21 cellular contexts compared by ENCODE assay signal in genomic region chr2:30710016-30710415, GRCh38.
DNase-seq lines count a peak whose midpoint lies in the region; TF ChIP-seq lines count a peak whose summit lies in the region.
"Had no signal": no experiment of that assay in that cellular context is flagged by ENCODE, and none has a peak within 500 bp of the region (broad histone marks: within the 10 kb centered on the region; RNA-seq: fewer than 3 reads in every experiment).

No MANE protein-coding gene starts in this region.

- H3K27ac Mint-ChIP-seq in Calu3 (ENCODE audit: unreplicated experiment), result no peak overlapping the region
- H3K27ac Mint-ChIP-seq: CD8-positive, alpha-beta memory T cell had no signal

- H3K79me1 ChIP-seq in neuronal stem cell (ENCODE audit: low read depth, low read length), result no peaks in the 10 kb centered on the region

- peak; percentile 53 for DNase-seq in activated effector memory CD4-positive, alpha-beta T cell treated with anti-CD3 and anti-CD28 coated beads, Interleukin-2, amount 50 U/mL, for 16 hours
- DNase-seq in activated effector memory CD4-positive, alpha-beta T cell treated with Interleukin-2 at 50 U/mL for 16 hours, result no peak
- peak; percentile 67 for DNase-seq in coronary artery (ENCODE audit: low spot score)
- no peak for DNase-seq in neuronal stem cell (ENCODE audit: low spot score)
- peak; percentile 20 for DNase-seq in ureter (ENCODE audit: low spot score)
- DNase-seq in pons (ENCODE audit: low spot score), result no peak
- DNase-seq in NCI-H510A treated with DMSO at 0.1 percent for 48 hours (lab: John Stamatoyannopoulos, UW), result no peak
- DNase-seq in Calu3, result no peak
- DNase-seq: AML-193; C1 segment of cervical spinal cord; CD8-positive, alpha-beta memory T cell; MV-4-11; NCI-H1105 treated with DMSO at 0.1 percent for 48 hours; NCI-H2029 treated with DMSO at 0.1 percent for 48 hours; NCI-H226; NCI-H524; NCI-H774; NK-92 treated with Interleukin-12 subunit alpha and Interleukin-12 subunit beta, amount 100 ng/mL, for 24 hours; SHP77 treated with DMSO at 0.1 percent for 48 hours had no signal

- no peak overlapping the region for H2AK5ac ChIP-seq in neuronal stem cell (ENCODE audit: low read depth, low read length)

- H3K9me3 ChIP-seq in neuronal stem cell (replicated peaks in 1 of 2; ENCODE audit: control insufficient read depth in 2 of 2, insufficient read depth in 1 of 2, low read depth in 1 of 2, low read length in 2 of 2), result no peaks in the 10 kb centered on the region

- H3K9me3 Mint-ChIP-seq in Calu3 (ENCODE audit: low read depth, unreplicated experiment), result no peaks in the 10 kb centered on the region
- H3K9me3 Mint-ChIP-seq: CD8-positive, alpha-beta memory T cell; IgD-negative memory B cell had no signal

- TF ChIP-seq CTCF in coronary artery (IDR thresholded peaks at IDR 0.05) (no peak), Calu3 (IDR thresholded peaks at IDR 0.05; ENCODE audit: unreplicated experiment) (no peak)

- no peak overlapping the region for H3K4ac ChIP-seq in neuronal stem cell (ENCODE audit: low read length)

- H3K14ac ChIP-seq in neuronal stem cell (ENCODE audit: low read length), result no peak overlapping the region

- CTCF ChIA-PET in Calu3 (lab: Charles Lee), result interaction anchor here (1.0 to 3.3 kb wide), 2 partner anchors 502 to 546 kb away, joined by 3 to 111 read pairs; no protein-coding TSS in a partner anchor

- no peak overlapping the region for H3K23ac ChIP-seq in neuronal stem cell (ENCODE audit: low read depth, low read length, poor library complexity)

- no peaks in the 10 kb centered on the region for H3K27me3 ChIP-seq in neuronal stem cell (ENCODE audit: control insufficient read depth in 3 of 3, insufficient read depth in 3 of 3, low read depth in 1 of 3, low read length in 3 of 3)

- H3K4me2 ChIP-seq in neuronal stem cell (ENCODE audit: insufficient read depth, low read length, poor library complexity, severe bottlenecking), result no peak overlapping the region

- H3K4me3 ChIP-seq in coronary artery (no peak overlapping the region), neuronal stem cell (ENCODE audit: low read length in 2 of 2) (no peak overlapping the region)

- H2BK120ac ChIP-seq in neuronal stem cell (ENCODE audit: low read depth, low read length), result no peak overlapping the region

- no peak overlapping the region for H2AFZ ChIP-seq in neuronal stem cell (ENCODE audit: low read length)

- H2BK5ac ChIP-seq in neuronal stem cell (ENCODE audit: low read length), result peak overlapping the region; percentile 16

- H3K4me1 Mint-ChIP-seq in Calu3 (ENCODE audit: low read depth, unreplicated experiment), result no peaks in the 10 kb centered on the region

- H3K27me3 Mint-ChIP-seq in Calu3 (ENCODE audit: unreplicated experiment), result peaks cover 12% of the 10 kb centered on the region
- H3K27me3 Mint-ChIP-seq: IgD-negative memory B cell had no signal

- peaks cover 0 to 2% of the 10 kb centered on the region in 2 donors for H3K4me1 ChIP-seq in neuronal stem cell (ENCODE audit: control insufficient read depth in 2 of 2, insufficient read depth in 1 of 2, low read depth in 1 of 2, low read length in 2 of 2)

- H3K9ac ChIP-seq in neuronal stem cell (ENCODE audit: low read depth, low read length, poor library complexity), result no peak overlapping the region

- no peak overlapping the region for H3K27ac ChIP-seq in coronary artery
- H3K27ac ChIP-seq in neuronal stem cell (replicated peaks; ENCODE audit: low read length), result no peak overlapping the region
- H3K27ac ChIP-seq: RWPE1 had no signal

- no peaks in the 10 kb centered on the region for H3K36me3 ChIP-seq in neuronal stem cell (replicated peaks in 1 of 2; ENCODE audit: control insufficient read depth in 2 of 2, insufficient read depth in 2 of 2, low read length in 2 of 2)

- intact Hi-C loops in Calu3 (cut with micrococcal nuclease; ENCODE audit: unreplicated experiment), result loop anchor here (5.0 to 10.0 kb wide), 3 partner anchors 205 to 815 kb away; no protein-coding TSS in a partner anchor

- BruUV-seq in Calu3 (replicated peaks; lab: Mats Ljungman, UMichigan), result no TSS peak

- H3K4me3 Mint-ChIP-seq in Calu3 (ENCODE audit: low read depth, unreplicated experiment), result no peak overlapping the region
- H3K4me3 Mint-ChIP-seq: CD8-positive, alpha-beta memory T cell; IgD-negative memory B cell had no signal

- H4K91ac ChIP-seq in neuronal stem cell (ENCODE audit: low read depth, low read length, poor library complexity), result no peak overlapping the region

- H3K18ac ChIP-seq in neuronal stem cell (ENCODE audit: low read length), result peak overlapping the region; percentile 24

- H4K8ac ChIP-seq in neuronal stem cell (ENCODE audit: low read depth, low read length), result no peak overlapping the region

- H2BK15ac ChIP-seq in neuronal stem cell (ENCODE audit: low read length), result no peak overlapping the region

- no peaks in the 10 kb centered on the region for H3K36me3 Mint-ChIP-seq in Calu3 (ENCODE audit: insufficient read depth, unreplicated experiment)
- H3K36me3 Mint-ChIP-seq: CD8-positive, alpha-beta memory T cell; IgD-negative memory B cell had no signal

- H2BK12ac ChIP-seq in neuronal stem cell (ENCODE audit: low read length), result no peak overlapping the region

- WGBS in neuronal stem cell (ENCODE audit: extremely low coverage in 2 of 2, insufficient read length in 2 of 2, insufficient replicate concordance in 1 of 2), 2 donors, result no CpG with 5 or more reads among the region's 4 CpGs

Comparison
In these comparisons a context has a peak if more than half of its experiments do, and no peak if none do; other contexts are left out.
1. DNase-seq: peak in activated effector memory CD4-positive, alpha-beta T cell treated with anti-CD3 and anti-CD28 coated beads, Interleukin-2, amount 50 U/mL, for 16 hours (single experiment), coronary artery (single experiment) and ureter (single experiment); none in activated effector memory CD4-positive, alpha-beta T cell treated with Interleukin-2 at 50 U/mL for 16 hours (single experiment), neuronal stem cell (single experiment), pons (single experiment), NCI-H510A treated with DMSO at 0.1 percent for 48 hours (single experiment) and Calu3 (single experiment).